8 cellular contexts compared by ENCODE assay signal in genomic region chr17:80789356-80789902, GRCh38.
DNase-seq lines count a peak whose midpoint lies in the region; ATAC-seq and TF ChIP-seq lines count a peak whose summit lies in the region.

No MANE protein-coding gene starts in this region.

- H3K4me1 ChIP-seq in BLaER1 treated with 17β-estradiol and CSF1 and Interleukin-3, amounts not matched to agents 10 nM and 100 nM: peaks cover 25 to 44% (median 35%) of the 10 kb centered on the region in 10 experiments
- peaks cover 16 to 56% of the 10 kb centered on the region in 2 donors for H3K4me1 ChIP-seq in thoracic aorta (ENCODE audit: control insufficient read depth in 1 of 2, low read depth in 2 of 2)

- peaks cover 7 to 45% (median 33%) of the 10 kb centered on the region in 11 experiments; a peak in 20 of 22 replicates for H3K36me3 ChIP-seq in BLaER1 treated with 17β-estradiol and CSF1 and Interleukin-3, amounts not matched to agents 10 nM and 100 nM
- H3K36me3 ChIP-seq in thoracic aorta: no peaks in the 10 kb centered on the region

- peak overlapping the region in 4 of 11 experiments; percentile 11 to 37 (median 32); a peak in 3 of 22 replicates for H3K9ac ChIP-seq in BLaER1 treated with 17β-estradiol and CSF1 and Interleukin-3, amounts not matched to agents 10 nM and 100 nM

- H3K4me3 Mint-ChIP-seq in activated naive CD4-positive, alpha-beta T cell treated with anti-CD3 and anti-CD28 coated beads, Interleukin-2, amount 10 ng/mL, durations not matched to agents 7 days and 5 days: peak overlapping the region; percentile 82
- peak overlapping the region in 3 of 5 donors; percentile 7 to 34 (median 15) for H3K4me3 Mint-ChIP-seq in immature natural killer cell

- no peak for TF ChIP-seq CTCF in thoracic aorta (IDR thresholded peaks at IDR 0.05)

- ATAC-seq in HG03060 (IDR thresholded peaks at IDR 0.05; ENCODE audit: low read depth, unreplicated experiment) (peak; percentile 37), thoracic aorta (ENCODE audit: insufficient number of reproducible peaks, low FRiP score, low read depth) (no peak), GM18519 (IDR thresholded peaks at IDR 0.05; ENCODE audit: low FRiP score, unreplicated experiment) (no peak), GM19351 (IDR thresholded peaks at IDR 0.05; ENCODE audit: unreplicated experiment) (no peak)

- peak overlapping the region in 3 of 11 experiments; percentile 5 to 21 (median 20); a peak in 2 of 22 replicates for H3K27ac ChIP-seq in BLaER1 treated with 17β-estradiol and CSF1 and Interleukin-3, amounts not matched to agents 10 nM and 100 nM
- H3K27ac ChIP-seq in thoracic aorta: no peak overlapping the region

- peak overlapping the region; percentile 100 for H3K27ac Mint-ChIP-seq in activated naive CD4-positive, alpha-beta T cell treated with anti-CD3 and anti-CD28 coated beads, Interleukin-2, amount 10 ng/mL, durations not matched to agents 7 days and 5 days
- peak overlapping the region; percentile 7 to 86 (median 72) for H3K27ac Mint-ChIP-seq in immature natural killer cell

- no peaks in the 10 kb centered on the region for H3K27me3 ChIP-seq in BLaER1 treated with 17β-estradiol and CSF1 and Interleukin-3, amounts not matched to agents 10 nM and 100 nM
- H3K27me3 ChIP-seq in thoracic aorta (replicated peaks; ENCODE audit: insufficient read depth): no peaks in the 10 kb centered on the region

- peaks cover 95% of the 10 kb centered on the region for H3K4me1 Mint-ChIP-seq in activated naive CD4-positive, alpha-beta T cell treated with anti-CD3 and anti-CD28 coated beads, Interleukin-2, amount 10 ng/mL, durations not matched to agents 7 days and 5 days
- peaks cover 33 to 43% of the 10 kb centered on the region in 2 donors for H3K4me1 Mint-ChIP-seq in immature natural killer cell

- peak overlapping the region; percentile 62 to 88 (median 78) for H3K4me2 ChIP-seq in BLaER1 treated with 17β-estradiol and CSF1 and Interleukin-3, amounts not matched to agents 10 nM and 100 nM

- H3K9me3 Mint-ChIP-seq in activated naive CD4-positive, alpha-beta T cell treated with anti-CD3 and anti-CD28 coated beads, Interleukin-2, amount 10 ng/mL, durations not matched to agents 7 days and 5 days: peaks cover 8% of the 10 kb centered on the region
- H3K9me3 Mint-ChIP-seq in immature natural killer cell: no peaks in the 10 kb centered on the region

- H3K27me3 Mint-ChIP-seq in activated naive CD4-positive, alpha-beta T cell treated with anti-CD3 and anti-CD28 coated beads, Interleukin-2, amount 10 ng/mL, durations not matched to agents 7 days and 5 days: peaks cover 3% of the 10 kb centered on the region
- H3K27me3 Mint-ChIP-seq in immature natural killer cell (ENCODE audit: low read depth in 3 of 3): peaks cover 0 to 5% (median 2%) of the 10 kb centered on the region in 3 donors

- peaks cover 16 to 91% (median 52%) of the 10 kb centered on the region in 11 experiments; a peak in 21 of 22 replicates for H4K20me1 ChIP-seq in BLaER1 treated with 17β-estradiol and CSF1 and Interleukin-3, amounts not matched to agents 10 nM and 100 nM

- peaks cover 60% of the 10 kb centered on the region for H3K36me3 Mint-ChIP-seq in activated naive CD4-positive, alpha-beta T cell treated with anti-CD3 and anti-CD28 coated beads, Interleukin-2, amount 10 ng/mL, durations not matched to agents 7 days and 5 days
- H3K36me3 Mint-ChIP-seq in immature natural killer cell: peaks cover 7 to 22% (median 12%) of the 10 kb centered on the region in 3 donors

- no peak for DNase-seq in activated naive CD4-positive, alpha-beta T cell treated with anti-CD3 and anti-CD28 coated beads, Interleukin-2, amount 10 ng/mL, durations not matched to agents 7 days and 5 days
- no peak for DNase-seq in immature natural killer cell
- peak; percentile 35 for DNase-seq in thoracic aorta (ENCODE audit: low spot score)
- no peak for DNase-seq in NCI-H1694 (lab: John Stamatoyannopoulos, UW)

- CTCF ChIA-PET in activated naive CD4-positive, alpha-beta T cell treated with anti-CD3 and anti-CD28 coated beads, Interleukin-2, amount 10 ng/mL, durations not matched to agents 7 days and 5 days (lab: Charles Lee): interaction anchor here (0.7 to 2.1 kb wide), 7 partner anchors 8 to 214 kb away, joined by 3 to 9 read pairs (median 3); no protein-coding TSS in a partner anchor

- peaks cover 5 to 19% (median 16%) of the 10 kb centered on the region in 11 experiments; a peak in 18 of 22 replicates for H3K9me3 ChIP-seq in BLaER1 treated with 17β-estradiol and CSF1 and Interleukin-3, amounts not matched to agents 10 nM and 100 nM (replicated peaks in 1 of 11)
- H3K9me3 ChIP-seq in thoracic aorta: no peaks in the 10 kb centered on the region

- H3K4me3 ChIP-seq in BLaER1 treated with 17β-estradiol and CSF1 and Interleukin-3, amounts not matched to agents 10 nM and 100 nM: no peak overlapping the region
- H3K4me3 ChIP-seq in thoracic aorta: no peak overlapping the region
